Comparison of ENCODE assay signal across 8 cellular contexts in the genomic region with DNA sequence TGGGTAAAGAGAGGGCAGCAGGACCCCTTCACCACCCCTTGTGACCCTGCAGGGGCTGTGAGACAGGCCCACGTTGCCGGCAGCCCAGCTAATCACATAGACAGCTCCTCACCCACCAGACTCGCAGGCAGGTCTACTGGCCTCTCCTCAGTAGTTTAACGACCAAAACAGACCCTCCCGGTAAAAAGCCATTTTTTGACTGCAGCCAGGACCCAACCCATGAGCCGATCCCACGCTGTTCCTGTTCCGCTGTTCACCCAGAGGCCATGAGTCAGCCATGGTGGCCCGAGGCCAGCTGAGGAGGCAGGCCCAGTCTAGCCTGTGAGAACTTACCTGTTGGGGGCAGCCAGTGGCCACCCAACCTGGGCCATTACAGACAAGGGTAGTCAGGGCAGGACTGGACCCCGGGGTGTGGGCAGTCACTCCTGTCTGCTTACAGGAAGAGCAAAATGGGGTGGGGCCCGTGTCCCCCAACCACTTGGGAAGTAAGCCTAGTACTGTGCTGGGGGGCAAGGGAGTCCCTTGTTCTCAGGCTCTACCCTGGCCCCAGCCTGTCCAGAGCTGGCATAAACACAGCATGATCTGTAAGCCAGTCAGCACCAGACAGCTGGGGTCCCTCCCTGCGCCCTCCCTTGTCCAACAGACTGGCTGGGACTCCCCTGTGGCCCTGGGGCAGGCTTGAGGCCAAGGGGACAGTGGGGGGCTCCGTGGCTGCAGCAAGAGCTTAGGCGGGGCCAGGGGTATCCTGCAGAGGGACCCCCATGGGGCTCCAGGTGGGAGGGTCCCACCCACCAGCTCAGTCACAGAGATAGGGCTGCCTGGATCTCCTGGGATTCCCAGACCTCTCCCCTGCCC.
DNase-seq lines count a peak whose midpoint lies in the region; ATAC-seq and TF ChIP-seq lines count a peak whose summit lies in the region.

No MANE protein-coding gene starts in this region.

- no peak overlapping the region for H3K27ac ChIP-seq in psoas muscle

- ATAC-seq in T-helper 17 cell, result peak; percentile 3
- ATAC-seq in psoas muscle, result peak; percentile 42 to 74 (median 70)
- no peak for ATAC-seq in HG02623 (IDR thresholded peaks at IDR 0.05; ENCODE audit: unreplicated experiment)
- no peak for ATAC-seq in HG02678 (IDR thresholded peaks at IDR 0.05; ENCODE audit: unreplicated experiment)

- no peaks in the 10 kb centered on the region for H3K27me3 Mint-ChIP-seq in T-helper 17 cell

- peaks cover 33% of the 10 kb centered on the region for H3K4me1 Mint-ChIP-seq in T-helper 17 cell

- H3K4me3 ChIP-seq in fibroblast of the aortic adventitia (ENCODE audit: low read depth, low read length) (no peak overlapping the region), psoas muscle (no peak overlapping the region)

- H3K4me1 ChIP-seq in psoas muscle, result peaks cover 8% of the 10 kb centered on the region

- 38 to 41% (median 39%) methylated on average over 14 of the region's 14 CpGs for WGBS in psoas muscle, 3 donors

- intact Hi-C loops in psoas muscle (cut with DNase I), result no loop called here

- peak overlapping the region; percentile 39 for H3K27ac Mint-ChIP-seq in T-helper 17 cell

- H3K4me3 Mint-ChIP-seq in T-helper 17 cell, result peak overlapping the region; percentile 77

- DNase-seq in GM03348 (ENCODE audit: low spot score) (peak; percentile 82), T-helper 17 cell (peak in 1 of 3 donors; percentile 11), fibroblast of the aortic adventitia (ENCODE audit: low read depth) (peak; percentile 56), psoas muscle (peak; percentile 79 to 84), NOMO-1 treated with dmso at 0.1 percent for 144 hours (lab: John Stamatoyannopoulos, UW; ENCODE audit: unreplicated experiment) (no peak), NCI-H2171 treated with DMSO at 0.1 percent for 48 hours (lab: John Stamatoyannopoulos, UW) (no peak)

- H3K27me3 ChIP-seq in psoas muscle (ENCODE audit: insufficient read depth in 3 of 3, low read length in 2 of 3), result peaks cover 0 to 5% (median 0%) of the 10 kb centered on the region in 3 donors

- H3K36me3 Mint-ChIP-seq in T-helper 17 cell (ENCODE audit: low read depth), result no peaks in the 10 kb centered on the region

- H3K9me3 ChIP-seq in T-helper 17 cell (ENCODE audit: control insufficient read depth, low read length, poor library complexity, severe bottlenecking) (no peaks in the 10 kb centered on the region), psoas muscle (no peaks in the 10 kb centered on the region)

- TF ChIP-seq CTCF in fibroblast of the aortic adventitia (IDR thresholded peaks at IDR 0.05; ENCODE audit: insufficient read depth, low read length), result no peak
- no peak for TF ChIP-seq CTCF in psoas muscle (IDR thresholded peaks at IDR 0.05)

- H3K36me3 ChIP-seq in psoas muscle (ENCODE audit: insufficient read depth in 1 of 2, low read depth in 1 of 2), result no peaks in the 10 kb centered on the region

Comparison
In these comparisons a context has a peak if more than half of its experiments do, and no peak if none do; other contexts are left out.
1. DNase-seq: peak in GM03348 (single experiment), fibroblast of the aortic adventitia (single experiment) and psoas muscle (2 of 2); none in NOMO-1 treated with dmso at 0.1 percent for 144 hours (single experiment) and NCI-H2171 treated with DMSO at 0.1 percent for 48 hours (single experiment).
2. ATAC-seq: peak in T-helper 17 cell (single experiment) and psoas muscle (4 of 4); none in HG02623 (single experiment) and HG02678 (single experiment).